In the genomic region with DNA sequence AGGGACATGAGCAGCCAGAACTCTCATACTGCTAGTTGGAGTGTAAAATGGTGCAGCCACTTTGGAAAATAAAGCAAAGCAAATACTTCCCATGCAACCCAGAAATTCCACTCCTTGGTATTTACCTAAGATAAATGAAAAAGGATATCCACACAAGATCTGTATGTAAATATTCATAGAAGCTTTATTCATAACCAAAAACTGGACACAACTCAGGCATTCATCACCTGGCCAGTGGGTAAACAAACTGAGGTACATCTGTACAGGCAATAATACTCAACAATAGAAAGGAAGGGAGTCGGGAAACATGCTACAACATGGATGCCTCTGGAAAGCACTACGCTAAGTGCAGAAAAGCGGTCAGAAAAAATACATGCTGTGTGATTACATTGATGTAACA, we compare ENCODE assay signal across 9 cellular contexts. TPM values are rescaled to one million over a fixed set of nuclear protein-coding genes. Genes with fewer than 3 reads are reported as not detected.
"Had no signal": no experiment of that assay in that cellular context is flagged by ENCODE, and none has a peak within 500 bp of the region (broad histone marks: within the 10 kb centered on the region; RNA-seq: fewer than 3 reads in every experiment).

No MANE protein-coding gene starts in this region.

- DNase-seq: IMR-90, KBM-7 had no signal

- H3K4me3 Mint-ChIP-seq: IgD-negative memory B cell had no signal

- H3K27ac Mint-ChIP-seq: IgD-negative memory B cell had no signal

- FAIRE-seq: HepG2, HTR-8/SVneo, K562 had no signal

- ATAC-seq: HepG2, K562 had no signal

- H3K27ac ChIP-seq: HL-60 had no signal

- H3K4me3 ChIP-seq: K562 had no signal

- H3K9me3 Mint-ChIP-seq: IgD-negative memory B cell had no signal

RNA-seq across cellular contexts. Expression of gene LOXHD1, which starts 2.5 kb away (rescaled TPM):
- total RNA-seq: HepG2, HT-29, HT1080, IMR-90, K562 had no signal
- polyA plus RNA-seq: HepG2, IgD-negative memory B cell, IMR-90, K562 had no signal
